9 cellular contexts compared by ENCODE assay signal in genomic region chrX:37905436-37906147, GRCh38. TPM values are rescaled to one million over a fixed set of nuclear protein-coding genes. Genes with fewer than 3 reads are reported as not detected.
A peak's percentile ranks its signal among the peaks of the same experiment; 100 is the strongest.
DNase-seq lines count a peak whose midpoint lies in the region; ATAC-seq and TF ChIP-seq lines count a peak whose summit lies in the region.
"Had no signal": no experiment of that assay in that cellular context is flagged by ENCODE, and none has a peak within 500 bp of the region (broad histone marks: within the 10 kb centered on the region; RNA-seq: fewer than 3 reads in every experiment).

No MANE protein-coding gene starts in this region.

- H3K4me3 Mint-ChIP-seq in HFFc6: peak overlapping the region; percentile 68
- no peak overlapping the region for H3K4me3 Mint-ChIP-seq in activated CD8-positive, alpha-beta T cell treated with anti-CD3 and anti-CD28 coated beads, Interleukin-2, amount 10 ng/mL, durations not matched to agents 7 days and 5 days
- H3K4me3 Mint-ChIP-seq in activated T-helper 2 cell treated with anti-CD3 and anti-CD28 coated beads, Interferon-gamma antibody, Interleukin-2, Interleukin-4, amounts not matched to agents 10 μg/mL and 5 μg/mL and 100 μg/mL, durations not matched to agents 14 hours and 24 hours and 36 hours (ENCODE audit: low read depth): no peak overlapping the region

- no peak overlapping the region for H3K27ac ChIP-seq in ACC112 (ENCODE audit: low read depth, low read length)

- H3K27ac Mint-ChIP-seq in HFFc6: no peak overlapping the region
- no peak overlapping the region for H3K27ac Mint-ChIP-seq in activated CD8-positive, alpha-beta T cell treated with anti-CD3 and anti-CD28 coated beads, Interleukin-2, amount 10 ng/mL, durations not matched to agents 7 days and 5 days
- no peak overlapping the region for H3K27ac Mint-ChIP-seq in activated T-helper 2 cell treated with anti-CD3 and anti-CD28 coated beads, Interferon-gamma antibody, Interleukin-2, Interleukin-4, amounts not matched to agents 10 μg/mL and 5 μg/mL and 100 μg/mL, durations not matched to agents 14 hours and 24 hours and 36 hours
- H3K27ac Mint-ChIP-seq: activated naive CD4-positive, alpha-beta T cell treated with anti-CD3 and anti-CD28 coated beads, Interleukin-2, amount 50 U/mL, for 72 hours had no signal

- TF ChIP-seq CTCF in HFFc6 (IDR thresholded peaks at IDR 0.05) (peak; percentile 12; the same call in 1 of the 2 replicates), lower leg skin (IDR thresholded peaks at IDR 0.05) (no peak)

- 17 to 25% methylated on average over 13 to 15 of the region's 36 CpGs for WGBS in lower leg skin, 2 donors

- H3K27me3 ChIP-seq in ACC112 (ENCODE audit: insufficient read depth, low read length): no peaks in the 10 kb centered on the region

- peak; percentile 71 for ATAC-seq in activated CD8-positive, alpha-beta T cell treated with anti-CD3 and anti-CD28 coated beads, Interleukin-2, amount 10 ng/mL, durations not matched to agents 7 days and 5 days
- peak; percentile 61 for ATAC-seq in stimulated activated naive CD8-positive, alpha-beta T cell treated with anti-CD3 and anti-CD28 coated beads, Interleukin-15, Interleukin-2, amounts not matched to agents 100 U/mL and 50 U/mL, for 24 hours

- peaks cover 6% of the 10 kb centered on the region for H3K4me1 Mint-ChIP-seq in HFFc6 (ENCODE audit: low read depth)
- peaks cover 2% of the 10 kb centered on the region for H3K4me1 Mint-ChIP-seq in activated CD8-positive, alpha-beta T cell treated with anti-CD3 and anti-CD28 coated beads, Interleukin-2, amount 10 ng/mL, durations not matched to agents 7 days and 5 days (ENCODE audit: low read depth)
- peaks cover 3% of the 10 kb centered on the region for H3K4me1 Mint-ChIP-seq in activated T-helper 2 cell treated with anti-CD3 and anti-CD28 coated beads, Interferon-gamma antibody, Interleukin-2, Interleukin-4, amounts not matched to agents 10 μg/mL and 5 μg/mL and 100 μg/mL, durations not matched to agents 14 hours and 24 hours and 36 hours (ENCODE audit: low read depth)

- POLR2A ChIA-PET in activated CD8-positive, alpha-beta T cell treated with anti-CD3 and anti-CD28 coated beads, Interleukin-2, amount 10 ng/mL, durations not matched to agents 7 days and 5 days (lab: Charles Lee): no interaction called here

- peaks cover 1% of the 10 kb centered on the region; the same call in 1 of the 2 replicates for H3K27me3 Mint-ChIP-seq in HFFc6 (ENCODE audit: insufficient read depth)
- peaks cover 19% of the 10 kb centered on the region for H3K27me3 Mint-ChIP-seq in activated CD8-positive, alpha-beta T cell treated with anti-CD3 and anti-CD28 coated beads, Interleukin-2, amount 10 ng/mL, durations not matched to agents 7 days and 5 days (ENCODE audit: low read depth)
- peaks cover 38% of the 10 kb centered on the region for H3K27me3 Mint-ChIP-seq in activated T-helper 2 cell treated with anti-CD3 and anti-CD28 coated beads, Interferon-gamma antibody, Interleukin-2, Interleukin-4, amounts not matched to agents 10 μg/mL and 5 μg/mL and 100 μg/mL, durations not matched to agents 14 hours and 24 hours and 36 hours (ENCODE audit: low read depth)

- CTCF ChIA-PET in activated CD8-positive, alpha-beta T cell treated with anti-CD3 and anti-CD28 coated beads, Interleukin-2, amount 10 ng/mL, durations not matched to agents 7 days and 5 days (lab: Charles Lee): no interaction called here

- H2AFZ ChIP-seq in ACC112 (ENCODE audit: low read length, unreplicated experiment): peak overlapping the region; percentile 60

- H3K79me2 ChIP-seq in ACC112 (ENCODE audit: control insufficient read depth, insufficient read depth, low read length, unreplicated experiment): no peaks in the 10 kb centered on the region

- no peak for TF ChIP-seq POLR2A in lower leg skin (IDR thresholded peaks at IDR 0.05)

- no peaks in the 10 kb centered on the region for H3K9me3 Mint-ChIP-seq in HFFc6
- H3K9me3 Mint-ChIP-seq in activated CD8-positive, alpha-beta T cell treated with anti-CD3 and anti-CD28 coated beads, Interleukin-2, amount 10 ng/mL, durations not matched to agents 7 days and 5 days (ENCODE audit: insufficient read depth): no peaks in the 10 kb centered on the region
- H3K9me3 Mint-ChIP-seq in activated T-helper 2 cell treated with anti-CD3 and anti-CD28 coated beads, Interferon-gamma antibody, Interleukin-2, Interleukin-4, amounts not matched to agents 10 μg/mL and 5 μg/mL and 100 μg/mL, durations not matched to agents 14 hours and 24 hours and 36 hours: no peaks in the 10 kb centered on the region
- H3K9me3 Mint-ChIP-seq: activated naive CD4-positive, alpha-beta T cell treated with anti-CD3 and anti-CD28 coated beads, Interleukin-2, amount 50 U/mL, for 72 hours had no signal

- H3K36me3 Mint-ChIP-seq in HFFc6 (ENCODE audit: low read depth): no peaks in the 10 kb centered on the region
- no peaks in the 10 kb centered on the region for H3K36me3 Mint-ChIP-seq in activated CD8-positive, alpha-beta T cell treated with anti-CD3 and anti-CD28 coated beads, Interleukin-2, amount 10 ng/mL, durations not matched to agents 7 days and 5 days (ENCODE audit: low read depth)
- no peaks in the 10 kb centered on the region for H3K36me3 Mint-ChIP-seq in activated T-helper 2 cell treated with anti-CD3 and anti-CD28 coated beads, Interferon-gamma antibody, Interleukin-2, Interleukin-4, amounts not matched to agents 10 μg/mL and 5 μg/mL and 100 μg/mL, durations not matched to agents 14 hours and 24 hours and 36 hours (ENCODE audit: low read depth)
- H3K36me3 Mint-ChIP-seq: activated naive CD4-positive, alpha-beta T cell treated with anti-CD3 and anti-CD28 coated beads, Interleukin-2, amount 50 U/mL, for 72 hours had no signal

- H3K4me3 ChIP-seq in ACC112 (ENCODE audit: low read depth, low read length): peak overlapping the region; percentile 69
- no peak overlapping the region for H3K4me3 ChIP-seq in lower leg skin (ENCODE audit: low read depth, poor library complexity, severe bottlenecking)

- intact Hi-C loops in activated T-helper 2 cell treated with anti-CD3 and anti-CD28 coated beads, Interferon-gamma antibody, Interleukin-2, Interleukin-4, amounts not matched to agents 10 μg/mL and 5 μg/mL and 100 μg/mL, durations not matched to agents 14 hours and 24 hours and 36 hours (cut with micrococcal nuclease): no loop called here
- intact Hi-C loops in lower leg skin (cut with DNase I; ENCODE audit: low total_unique reads): no loop called here

- peaks cover 6% of the 10 kb centered on the region for H3K4me1 ChIP-seq in ACC112 (ENCODE audit: control insufficient read depth, insufficient read depth, low read length, unreplicated experiment)

- no peak for DNase-seq in HFFc6
- peak; percentile 20 for DNase-seq in activated CD8-positive, alpha-beta T cell treated with anti-CD3 and anti-CD28 coated beads, Interleukin-2, amount 10 ng/mL, durations not matched to agents 7 days and 5 days
- peak; percentile 14 for DNase-seq in hepatic stellate cell (ENCODE audit: low spot score)
- peak; percentile 13 for DNase-seq in stimulated activated naive CD8-positive, alpha-beta T cell treated with anti-CD3 and anti-CD28 coated beads, Interleukin-15, Interleukin-2, amounts not matched to agents 100 U/mL and 50 U/mL, for 24 hours
- no peak for DNase-seq in activated T-helper 2 cell treated with anti-CD3 and anti-CD28 coated beads, Interferon-gamma antibody, Interleukin-2, Interleukin-4, amounts not matched to agents 10 μg/mL and 5 μg/mL and 100 μg/mL, durations not matched to agents 14 hours and 24 hours and 36 hours (ENCODE audit: low spot score)
- DNase-seq in NK-92 treated with Interleukin-12 subunit alpha and Interleukin-12 subunit beta, amount 100 ng/mL, for 24 hours (lab: John Stamatoyannopoulos, UW): no peak
- DNase-seq in lower leg skin (ENCODE audit: low spot score in 2 of 2): no peak

- H3K36me3 ChIP-seq in ACC112 (ENCODE audit: insufficient read depth, low read length): no peaks in the 10 kb centered on the region

RNA-seq across cellular contexts. Expression of gene DYNLT3, which starts 58.2 kb away (rescaled TPM):
- total RNA-seq in HFFc6 (2021; fragmentation: NEBNext Ultra II Directional; extraction: Animal tissue kit (Norgen Biotek cat#: 25700)): 10 to 100 TPM; 24.9 to 37.3 (median 35.0) TPM
- total RNA-seq in activated CD8-positive, alpha-beta T cell treated with anti-CD3 and anti-CD28 coated beads, Interleukin-2, amount 10 ng/mL, durations not matched to agents 7 days and 5 days: 10 to 100 TPM; 15.8 to 16.1 TPM
- 17.6 and 19.9 TPM in 2 replicates for total RNA-seq in activated T-helper 2 cell treated with anti-CD3 and anti-CD28 coated beads, Interferon-gamma antibody, Interleukin-2, Interleukin-4, amounts not matched to agents 10 μg/mL and 5 μg/mL and 100 μg/mL, durations not matched to agents 14 hours and 24 hours and 36 hours
- 10 to 100 TPM in 2 of 4 donors, 1 to 10 TPM in 2; 4.1 to 15.5 (median 8.6) TPM for total RNA-seq in lower leg skin

Comparison
In these comparisons a context has a peak if more than half of its experiments do, and no peak if none do; other contexts are left out.
1. DNase-seq: peak in activated CD8-positive, alpha-beta T cell treated with anti-CD3 and anti-CD28 coated beads, Interleukin-2, amount 10 ng/mL, durations not matched to agents 7 days and 5 days (single experiment), hepatic stellate cell (single experiment) and stimulated activated naive CD8-positive, alpha-beta T cell treated with anti-CD3 and anti-CD28 coated beads, Interleukin-15, Interleukin-2, amounts not matched to agents 100 U/mL and 50 U/mL, for 24 hours (single experiment); none in HFFc6 (single experiment), activated T-helper 2 cell treated with anti-CD3 and anti-CD28 coated beads, Interferon-gamma antibody, Interleukin-2, Interleukin-4, amounts not matched to agents 10 μg/mL and 5 μg/mL and 100 μg/mL, durations not matched to agents 14 hours and 24 hours and 36 hours (single experiment), NK-92 treated with Interleukin-12 subunit alpha and Interleukin-12 subunit beta, amount 100 ng/mL, for 24 hours (single experiment) and lower leg skin (0 of 2).